Comparison of ENCODE assay signal across 13 cellular contexts in genomic region chr1:204079608-204079999, GRCh38. TPM values are rescaled to one million over a fixed set of nuclear protein-coding genes. Genes with fewer than 3 reads are reported as not detected.
DNase-seq lines count a peak whose midpoint lies in the region; ATAC-seq and TF ChIP-seq lines count a peak whose summit lies in the region.
"Had no signal": no experiment of that assay in that cellular context is flagged by ENCODE, and none has a peak within 500 bp of the region (broad histone marks: within the 10 kb centered on the region; RNA-seq: fewer than 3 reads in every experiment).

No MANE protein-coding gene starts in this region.

- TF ChIP-seq POLR2A in NB4 (IDR thresholded peaks at IDR 0.05; ENCODE audit: extremely low read depth, insufficient read length) (no peak), testis (IDR thresholded peaks at IDR 0.05) (no peak)

- H3K4me1 ChIP-seq in mucosa of stomach (ENCODE audit: control insufficient read depth, insufficient read depth, low read length) (peaks cover 73% of the 10 kb centered on the region), testis (peaks cover 53% of the 10 kb centered on the region)

- H3K4me3 ChIP-seq in NB4 (ENCODE audit: low read depth, low read length) (no peak overlapping the region), mucosa of stomach (ENCODE audit: low read length) (no peak overlapping the region), testis (no peak overlapping the region)
- H3K4me3 ChIP-seq: GM12878 had no signal

- peak overlapping the region in 1 of 2 donors; percentile 19 for H3K4me3 Mint-ChIP-seq in effector memory CD8-positive, alpha-beta T cell
- H3K4me3 Mint-ChIP-seq: B cell had no signal

- ATAC-seq in effector memory CD8-positive, alpha-beta T cell (replicated peaks) = peak; percentile 51
- ATAC-seq: activated CD4-positive, CD25-positive, alpha-beta regulatory T cell treated with anti-CD3 and anti-CD28 coated beads, Interleukin-2, amount 50 U/mL, for 24 hours had no signal

- intact Hi-C loops in testis (cut with DNase I; ENCODE audit: low total_unique reads) = loop anchor here (10.0 kb wide), 1 partner anchor 45 kb away; no protein-coding TSS in a partner anchor

- TF ChIP-seq CTCF in NB4 (IDR thresholded peaks at IDR 0.05; ENCODE audit: low read depth, low read length) (no peak), testis (IDR thresholded peaks at IDR 0.05) (no peak)

- peaks cover 27 to 40% of the 10 kb centered on the region in 2 donors for H3K4me1 Mint-ChIP-seq in effector memory CD8-positive, alpha-beta T cell (ENCODE audit: low read depth in 2 of 2)

- DNase-seq in A172 (ENCODE audit: low spot score) (peak; percentile 47), NB4 (ENCODE audit: low read depth) (peak; percentile 32), cerebellum (ENCODE audit: low spot score) (no peak), testis (no peak)
- DNase-seq in effector memory CD8-positive, alpha-beta T cell = no peak
- no peak for DNase-seq in stimulated activated CD4-positive, alpha-beta T cell treated with anti-CD3 and anti-CD28 coated beads, Interleukin-4, amount 100 ng/mL, for 24 hours
- no peak for DNase-seq in activated CD4-positive, CD25-positive, alpha-beta regulatory T cell treated with anti-CD3 and anti-CD28 coated beads, Interleukin-2, amount 50 U/mL, for 72 hours
- DNase-seq: central memory CD4-positive, alpha-beta T cell; NCI-H748 treated with DMSO at 0.1 percent for 48 hours had no signal

- no peaks in the 10 kb centered on the region for H3K27me3 ChIP-seq in mucosa of stomach (ENCODE audit: control insufficient read depth, insufficient read depth, low read length)
- no peaks in the 10 kb centered on the region for H3K27me3 ChIP-seq in testis

- H3K27me3 Mint-ChIP-seq in effector memory CD8-positive, alpha-beta T cell = peaks cover 18 to 19% of the 10 kb centered on the region in 2 donors

- peak overlapping the region in 1 of 2 donors; percentile 81 for H3K27ac Mint-ChIP-seq in effector memory CD8-positive, alpha-beta T cell
- H3K27ac Mint-ChIP-seq: B cell had no signal

- peak overlapping the region; percentile 45 for H3K9ac ChIP-seq in mucosa of stomach (ENCODE audit: low read length)

- H3K36me3 ChIP-seq in mucosa of stomach (ENCODE audit: control insufficient read depth, insufficient read depth, low read length) = no peaks in the 10 kb centered on the region
- H3K36me3 ChIP-seq in testis (ENCODE audit: low read depth, missing control alignments) = no peaks in the 10 kb centered on the region

- peak overlapping the region in 1 of 2 donors; percentile 8 for H3K27ac ChIP-seq in testis

- H3K9me3 Mint-ChIP-seq in effector memory CD8-positive, alpha-beta T cell = no peaks in the 10 kb centered on the region

- WGBS in testis, 2 donors = 47 to 78% methylated on average over 2 to 3 of the region's 3 CpGs

- H3K9me3 ChIP-seq in mucosa of stomach (ENCODE audit: control insufficient read depth, low read length) (no peaks in the 10 kb centered on the region), testis (no peaks in the 10 kb centered on the region)

- H3K36me3 Mint-ChIP-seq in effector memory CD8-positive, alpha-beta T cell (ENCODE audit: insufficient read depth) = no peaks in the 10 kb centered on the region

RNA-seq across cellular contexts. Expression of gene SOX13, which starts 6.7 kb away (rescaled TPM):
- total RNA-seq in A172 (2014; rRNA removed; shearing (Covaris generic)) = 7.0 and 11.2 TPM in 2 replicates
- total RNA-seq in cerebellum = 6.6 TPM
- total RNA-seq in testis = 10 to 100 TPM; 29.1 to 33.4 TPM
- 17.8 TPM for polyA plus RNA-seq in testis (ENCODE audit: insufficient read depth, low read depth, low replicate concordance)

Comparison
In these comparisons a context has a peak if more than half of its experiments do, and no peak if none do; other contexts are left out.
1. DNase-seq: peak in A172 (single experiment) and NB4 (single experiment); none in effector memory CD8-positive, alpha-beta T cell (0 of 3), stimulated activated CD4-positive, alpha-beta T cell treated with anti-CD3 and anti-CD28 coated beads, Interleukin-4, amount 100 ng/mL, for 24 hours (single experiment), cerebellum (single experiment), activated CD4-positive, CD25-positive, alpha-beta regulatory T cell treated with anti-CD3 and anti-CD28 coated beads, Interleukin-2, amount 50 U/mL, for 72 hours (single experiment) and testis (single experiment).